ENCODE assay signal across 8 cellular contexts in genomic region chr20:63520594-63520938, GRCh38. TPM values are rescaled to one million over a fixed set of nuclear protein-coding genes. Genes with fewer than 3 reads are reported as not detected.
DNase-seq lines count a peak whose midpoint lies in the region; ATAC-seq and TF ChIP-seq lines count a peak whose summit lies in the region.

Gene PPDPF (plus strand): TSS chr20:63520765. CDS start chr20:63521309, 544 bp downstream.

- CTCF ChIA-PET in RWPE1 (lab: Yijun Ruan, JAX): interaction anchor here (0.5 to 3.0 kb wide), 12 partner anchors 9 to 518 kb away, joined by 3 to 20 read pairs (median 3); partner anchors contain the start of gene PTK6

- peak within 1 kb of the TSS; percentile 90 for H3K4me3 Mint-ChIP-seq in neural crest cell
- peak within 1 kb of the TSS; percentile 83 for H3K4me3 Mint-ChIP-seq in stimulated activated naive CD8-positive, alpha-beta T cell treated with anti-CD3 and anti-CD28 coated beads, Interleukin-15, Interleukin-2, amounts not matched to agents 100 ng/mL and 50 ng/mL, for 24 hours

- peak; percentile 62 for ATAC-seq in GM19463 (IDR thresholded peaks at IDR 0.05; ENCODE audit: unreplicated experiment)

- peak within 1 kb of the TSS; percentile 74 for H3K4me3 ChIP-seq in fibroblast of villous mesenchyme (ENCODE audit: low read depth, low read length)

- peaks cover 15% of the 10 kb centered on the region for H3K27me3 Mint-ChIP-seq in neural crest cell (ENCODE audit: low read depth)
- H3K27me3 Mint-ChIP-seq in stimulated activated naive CD8-positive, alpha-beta T cell treated with anti-CD3 and anti-CD28 coated beads, Interleukin-15, Interleukin-2, amounts not matched to agents 100 ng/mL and 50 ng/mL, for 24 hours: no peaks in the 10 kb centered on the region

- H3K9me3 Mint-ChIP-seq in neural crest cell: no peaks in the 10 kb centered on the region
- H3K9me3 Mint-ChIP-seq in stimulated activated naive CD8-positive, alpha-beta T cell treated with anti-CD3 and anti-CD28 coated beads, Interleukin-15, Interleukin-2, amounts not matched to agents 100 ng/mL and 50 ng/mL, for 24 hours: peaks cover 5% of the 10 kb centered on the region

- peaks cover 18% of the 10 kb centered on the region for H3K4me1 Mint-ChIP-seq in neural crest cell
- peaks cover 10% of the 10 kb centered on the region for H3K4me1 Mint-ChIP-seq in stimulated activated naive CD8-positive, alpha-beta T cell treated with anti-CD3 and anti-CD28 coated beads, Interleukin-15, Interleukin-2, amounts not matched to agents 100 ng/mL and 50 ng/mL, for 24 hours (ENCODE audit: low read depth)

- peaks cover 5% of the 10 kb centered on the region for H3K36me3 Mint-ChIP-seq in neural crest cell (ENCODE audit: low read depth)
- peaks cover 18% of the 10 kb centered on the region for H3K36me3 Mint-ChIP-seq in stimulated activated naive CD8-positive, alpha-beta T cell treated with anti-CD3 and anti-CD28 coated beads, Interleukin-15, Interleukin-2, amounts not matched to agents 100 ng/mL and 50 ng/mL, for 24 hours (ENCODE audit: low read depth)

- POLR2A ChIA-PET in RWPE1 (lab: Yijun Ruan, JAX; ENCODE audit: low non-redundant PET): interaction anchor here (0.6 to 3.8 kb wide), 10 partner anchors 12 to 244 kb away, joined by 3 to 53 read pairs (median 4); partner anchors contain the start of gene PTK6

- TF ChIP-seq CTCF in RWPE1 (conservative IDR thresholded peaks at IDR 0.05; ENCODE audit: low read depth) (no peak), fibroblast of villous mesenchyme (IDR thresholded peaks at IDR 0.05; ENCODE audit: insufficient read depth, low read depth, low read length) (no peak), neural crest cell (conservative IDR thresholded peaks at IDR 0.05) (no peak)

- peak within 1 kb of the TSS; percentile 98 for H3K27ac Mint-ChIP-seq in neural crest cell (ENCODE audit: unreplicated experiment)
- H3K27ac Mint-ChIP-seq in stimulated activated naive CD8-positive, alpha-beta T cell treated with anti-CD3 and anti-CD28 coated beads, Interleukin-15, Interleukin-2, amounts not matched to agents 100 ng/mL and 50 ng/mL, for 24 hours: peak within 1 kb of the TSS; percentile 52

- DNase-seq in COLO829 (ENCODE audit: low spot score) (peak; percentile 98), HS-27A (ENCODE audit: low read depth) (peak; percentile 41), RWPE1 (ENCODE audit: low spot score) (peak; percentile 100), activated gamma-delta T cell (lab: John Stamatoyannopoulos, UW) (peak; percentile 82), fibroblast of villous mesenchyme (ENCODE audit: low read depth) (peak; percentile 80), neural crest cell (ENCODE audit: low read depth, low spot score) (peak; percentile 74)

- H3K27ac ChIP-seq in RWPE1: peak within 1 kb of the TSS; percentile 92

RNA-seq across cellular contexts. Expression of gene PPDPF, which starts in this region (rescaled TPM):
- total RNA-seq in fibroblast of villous mesenchyme (38.4 and 78.0 TPM in 2 replicates), neural crest cell (193 and 201 TPM in 2 replicates)

Comparison
In these comparisons a context has a peak if more than half of its experiments do, and no peak if none do; other contexts are left out.
1. Peak in every context shown above with its lines: DNase-seq, ATAC-seq, H3K4me3 ChIP-seq and H3K27ac ChIP-seq.
2. DNase-seq: peak in every context shown above with its lines; median percentile 100 in RWPE1; 98 in COLO829; 82 in activated gamma-delta T cell; 80 in fibroblast of villous mesenchyme; 74 in neural crest cell; 41 in HS-27A.